In genomic region chr10:64617071-64617470, GRCh38 we compare ENCODE assay signal across 1 cellular context.
TF ChIP-seq lines count a peak whose summit lies in the region.

No MANE protein-coding gene starts in this region.

TF ChIP-seq in SK-N-SH treated with all-trans-retinoic acid at 6 μM for 48 hours, 23 proteins besides CTCF, POLR2A, EP300 and RAD21 (continued from another document):
- no peak for TF ChIP-seq POU6F1 (CRISPR knock-in tag; IDR thresholded peaks at IDR 0.05; ENCODE audit: borderline replicate concordance, low read depth)
- no peak for TF ChIP-seq ZNF8 (CRISPR knock-in tag; IDR thresholded peaks at IDR 0.05)
- peak; percentile 29; the same call in 1 of the 2 replicates for TF ChIP-seq ISL1 (CRISPR knock-in tag; IDR thresholded peaks at IDR 0.05)
